In genomic region chr2:225010804-225011203, GRCh38 we compare ENCODE assay signal across 9 cellular contexts. TPM values are rescaled to one million over a fixed set of nuclear protein-coding genes. Genes with fewer than 3 reads are reported as not detected.
DNase-seq lines count a peak whose midpoint lies in the region; ATAC-seq, FAIRE-seq and TF ChIP-seq lines count a peak whose summit lies in the region.
"Had no signal": no experiment of that assay in that cellular context is flagged by ENCODE, and none has a peak within 500 bp of the region (broad histone marks: within the 10 kb centered on the region; RNA-seq: fewer than 3 reads in every experiment).

No MANE protein-coding gene starts in this region.

- no peak overlapping the region for H2AFZ ChIP-seq in osteoblast (ENCODE audit: low read length)

- no peaks in the 10 kb centered on the region for H3K9me3 ChIP-seq in osteoblast (ENCODE audit: low read depth, low read length)
- no peaks in the 10 kb centered on the region for H3K9me3 ChIP-seq in aorta (ENCODE audit: control insufficient read depth, low read length)

- no peaks in the 10 kb centered on the region for H3K27me3 Mint-ChIP-seq in central memory CD8-positive, alpha-beta T cell

- H3K27ac Mint-ChIP-seq in central memory CD8-positive, alpha-beta T cell (ENCODE audit: low read depth), result peak overlapping the region; percentile 63

- WGBS in aorta, 2 donors, result 64 to 65% methylated on average over 4 of the region's 4 CpGs

- peaks cover 89% of the 10 kb centered on the region for H3K79me2 ChIP-seq in osteoblast (ENCODE audit: insufficient read depth, low read length)

- H3K36me3 ChIP-seq in osteoblast (ENCODE audit: insufficient read depth, low read length) (no peaks in the 10 kb centered on the region), aorta (ENCODE audit: control insufficient read depth in 1 of 2, insufficient read depth in 2 of 2, low read length in 1 of 2) (no peaks in the 10 kb centered on the region)

- H3K27me3 ChIP-seq in osteoblast (ENCODE audit: insufficient read depth, low read length) (no peaks in the 10 kb centered on the region), aorta (ENCODE audit: control insufficient read depth in 1 of 2, insufficient read depth in 2 of 2, low read length in 1 of 2) (no peaks in the 10 kb centered on the region)

- peak overlapping the region; percentile 76 for H3K4me2 ChIP-seq in osteoblast (ENCODE audit: insufficient read depth, low read length)

- H3K4me3 ChIP-seq in osteoblast (ENCODE audit: insufficient read depth, low read length), result no peak overlapping the region
- no peak overlapping the region for H3K4me3 ChIP-seq in aorta (ENCODE audit: low read length in 2 of 2)

- peaks cover 5% of the 10 kb centered on the region for H3K36me3 Mint-ChIP-seq in central memory CD8-positive, alpha-beta T cell (ENCODE audit: insufficient read depth)

- H3K4me1 Mint-ChIP-seq in central memory CD8-positive, alpha-beta T cell, result peaks cover 71% of the 10 kb centered on the region

- TF ChIP-seq CTCF in osteoblast (IDR thresholded peaks at IDR 0.05; ENCODE audit: extremely low read depth, low read depth, low read length), result no peak

- H3K9me3 Mint-ChIP-seq in central memory CD8-positive, alpha-beta T cell, result no peaks in the 10 kb centered on the region

- DNase-seq in EH (ENCODE audit: low read depth) (peak; percentile 81), RCC 7860 (ENCODE audit: low spot score) (peak; percentile 87), osteoblast (ENCODE audit: insufficient read length, low spot score, missing footprints) (peak; percentile 85), OCI-M1 (lab: John Stamatoyannopoulos, UW) (no peak), left colon (no peak), NCI-H187 treated with DMSO at 0.1 percent for 48 hours (lab: John Stamatoyannopoulos, UW) (no peak), aorta (no peak)
- DNase-seq in central memory CD8-positive, alpha-beta T cell (ENCODE audit: low spot score in 2 of 2), result no peak
- DNase-seq: NCI-H2081 treated with DMSO at 0.1 percent for 48 hours had no signal

- intact Hi-C loops in left colon (cut with DNase I, micrococcal nuclease) (no loop called here), aorta (cut with DNase I) (no loop called here)

- FAIRE-seq in RCC 7860 (lab: Jason Lieb, UNC), result peak; percentile 97

- peaks cover 38% of the 10 kb centered on the region for H3K4me1 ChIP-seq in osteoblast (ENCODE audit: insufficient read depth, low read length)
- no peaks in the 10 kb centered on the region for H3K4me1 ChIP-seq in aorta (ENCODE audit: control insufficient read depth in 1 of 2, insufficient read depth in 2 of 2, low read length in 2 of 2)

- H3K4me3 Mint-ChIP-seq in central memory CD8-positive, alpha-beta T cell, result no peak overlapping the region

- H3K27ac ChIP-seq in osteoblast (ENCODE audit: low read depth, low read length), result peak overlapping the region; percentile 97
- H3K27ac ChIP-seq in aorta (ENCODE audit: low read depth in 1 of 2, low read length in 2 of 2), result no peak overlapping the region

- no peak for ATAC-seq in central memory CD8-positive, alpha-beta T cell (replicated peaks; ENCODE audit: extremely low read depth, poor library complexity, severe bottlenecking)
- no peak for ATAC-seq in left colon
- ATAC-seq in aorta (ENCODE audit: low FRiP score), result no peak

- no peaks in the 10 kb centered on the region for H4K20me1 ChIP-seq in osteoblast (ENCODE audit: insufficient read depth, low read length)

RNA-seq across cellular contexts. Expression of gene DOCK10, which starts 31.5 kb away (rescaled TPM):
- 33.3 and 38.3 TPM in 2 replicates for total RNA-seq in osteoblast
- 10 to 100 TPM; 11.9 to 14.0 TPM for total RNA-seq in left colon
- 10 to 100 TPM; 53.2 to 81.8 TPM for total RNA-seq in aorta
- 10 to 100 TPM in 1 of 2 donors, 1 to 10 TPM in 1; 7.6 to 32.1 TPM for polyA plus RNA-seq in aorta

Comparison
In these comparisons a context has a peak if more than half of its experiments do, and no peak if none do; other contexts are left out.
1. DNase-seq: peak in EH (single experiment), RCC 7860 (single experiment) and osteoblast (single experiment); none in central memory CD8-positive, alpha-beta T cell (0 of 2), OCI-M1 (single experiment), left colon (0 of 2), NCI-H187 treated with DMSO at 0.1 percent for 48 hours (single experiment) and aorta (0 of 2).